Comparison of ENCODE assay signal across 9 cellular contexts in the genomic region with DNA sequence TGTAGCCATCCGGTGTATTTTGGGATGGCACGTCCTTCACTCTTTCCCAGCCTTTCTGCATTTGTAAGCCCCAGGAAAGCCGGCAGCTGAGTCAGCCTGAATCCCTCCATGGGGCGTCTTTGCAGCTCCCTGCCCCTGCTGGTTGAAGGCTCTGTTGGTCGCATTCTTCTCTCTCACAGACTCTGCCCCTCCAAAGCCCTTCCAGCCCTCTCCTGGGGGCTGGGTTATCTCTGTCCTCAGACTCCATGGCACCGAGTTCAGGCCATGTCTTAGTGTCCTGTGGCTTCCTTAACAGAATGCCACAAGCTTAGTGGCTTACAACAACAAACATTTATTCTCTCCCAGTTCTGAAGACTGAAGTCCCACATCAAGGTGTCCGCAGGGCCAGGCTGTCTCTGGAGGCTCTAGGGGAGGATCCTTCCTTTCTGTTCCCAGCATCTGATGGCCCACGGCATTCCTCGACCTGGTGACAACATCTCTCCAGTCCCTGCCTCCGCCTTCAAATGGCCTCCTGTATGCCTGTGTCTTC.
DNase-seq lines count a peak whose midpoint lies in the region; ATAC-seq lines count a peak whose summit lies in the region.
"Had no signal": no experiment of that assay in that cellular context is flagged by ENCODE, and none has a peak within 500 bp of the region (broad histone marks: within the 10 kb centered on the region; RNA-seq: fewer than 3 reads in every experiment).

No MANE protein-coding gene starts in this region.

- H3K27me3 Mint-ChIP-seq in activated naive CD4-positive, alpha-beta T cell treated with anti-CD3 and anti-CD28 coated beads, Interleukin-2, amount 50 U/mL, for 24 hours = no peaks in the 10 kb centered on the region
- no peaks in the 10 kb centered on the region for H3K27me3 Mint-ChIP-seq in activated naive CD8-positive, alpha-beta T cell
- no peaks in the 10 kb centered on the region for H3K27me3 Mint-ChIP-seq in stimulated activated memory B cell treated with anti-CD40 and anti-IgM and Interleukin-4, amounts not matched to agents 10 μg/mL and 1 μg/mL and 100 μg/mL, for 72 hours

- peak overlapping the region; percentile 57 for H3K4me3 ChIP-seq in iPS-18a (ENCODE audit: low read length)

- no peaks in the 10 kb centered on the region for H3K27me3 ChIP-seq in iPS-18a (ENCODE audit: control insufficient read depth, insufficient read depth, low read length)
- H3K27me3 ChIP-seq: foreskin keratinocyte had no signal

- peaks cover 3% of the 10 kb centered on the region for H3K36me3 Mint-ChIP-seq in activated naive CD4-positive, alpha-beta T cell treated with anti-CD3 and anti-CD28 coated beads, Interleukin-2, amount 50 U/mL, for 24 hours
- no peaks in the 10 kb centered on the region for H3K36me3 Mint-ChIP-seq in activated naive CD8-positive, alpha-beta T cell
- peaks cover 5% of the 10 kb centered on the region for H3K36me3 Mint-ChIP-seq in stimulated activated memory B cell treated with anti-CD40 and anti-IgM and Interleukin-4, amounts not matched to agents 10 μg/mL and 1 μg/mL and 100 μg/mL, for 72 hours

- no peaks in the 10 kb centered on the region for H3K9me3 Mint-ChIP-seq in activated naive CD4-positive, alpha-beta T cell treated with anti-CD3 and anti-CD28 coated beads, Interleukin-2, amount 50 U/mL, for 24 hours
- no peaks in the 10 kb centered on the region for H3K9me3 Mint-ChIP-seq in activated naive CD8-positive, alpha-beta T cell (ENCODE audit: low read depth)
- no peaks in the 10 kb centered on the region for H3K9me3 Mint-ChIP-seq in stimulated activated memory B cell treated with anti-CD40 and anti-IgM and Interleukin-4, amounts not matched to agents 10 μg/mL and 1 μg/mL and 100 μg/mL, for 72 hours

- no peaks in the 10 kb centered on the region for H3K36me3 ChIP-seq in iPS-18a (ENCODE audit: control insufficient read depth, low read depth, low read length)

- H3K4me1 ChIP-seq in iPS-18a (ENCODE audit: control insufficient read depth, low read depth, low read length) = peaks cover 56% of the 10 kb centered on the region

- peak overlapping the region; percentile 92 for H3K27ac ChIP-seq in iPS-18a (ENCODE audit: low read length)
- H3K27ac ChIP-seq: foreskin keratinocyte had no signal

- H3K27ac Mint-ChIP-seq in activated naive CD4-positive, alpha-beta T cell treated with anti-CD3 and anti-CD28 coated beads, Interleukin-2, amount 50 U/mL, for 24 hours = peak overlapping the region; percentile 96
- H3K27ac Mint-ChIP-seq in activated naive CD8-positive, alpha-beta T cell = peak overlapping the region; percentile 92
- peak overlapping the region; percentile 56 for H3K27ac Mint-ChIP-seq in stimulated activated memory B cell treated with anti-CD40 and anti-IgM and Interleukin-4, amounts not matched to agents 10 μg/mL and 1 μg/mL and 100 μg/mL, for 72 hours

- ATAC-seq in stimulated activated memory B cell treated with anti-CD40 and anti-IgM and Interleukin-4, amounts not matched to agents 10 μg/mL and 1 μg/mL and 100 μg/mL, for 72 hours = no peak
- ATAC-seq in HG02852 (IDR thresholded peaks at IDR 0.05; ENCODE audit: unreplicated experiment) = no peak
- ATAC-seq: foreskin keratinocyte had no signal

- H3K4me3 Mint-ChIP-seq in activated naive CD4-positive, alpha-beta T cell treated with anti-CD3 and anti-CD28 coated beads, Interleukin-2, amount 50 U/mL, for 24 hours = peak overlapping the region; percentile 85
- H3K4me3 Mint-ChIP-seq in activated naive CD8-positive, alpha-beta T cell = peak overlapping the region; percentile 83
- no peak overlapping the region for H3K4me3 Mint-ChIP-seq in stimulated activated memory B cell treated with anti-CD40 and anti-IgM and Interleukin-4, amounts not matched to agents 10 μg/mL and 1 μg/mL and 100 μg/mL, for 72 hours

- H3K4me1 Mint-ChIP-seq in activated naive CD4-positive, alpha-beta T cell treated with anti-CD3 and anti-CD28 coated beads, Interleukin-2, amount 50 U/mL, for 24 hours = peaks cover 94% of the 10 kb centered on the region
- peaks cover 73% of the 10 kb centered on the region for H3K4me1 Mint-ChIP-seq in activated naive CD8-positive, alpha-beta T cell (ENCODE audit: low read depth)
- peaks cover 55% of the 10 kb centered on the region for H3K4me1 Mint-ChIP-seq in stimulated activated memory B cell treated with anti-CD40 and anti-IgM and Interleukin-4, amounts not matched to agents 10 μg/mL and 1 μg/mL and 100 μg/mL, for 72 hours

- DNase-seq in activated naive CD4-positive, alpha-beta T cell (lab: John Stamatoyannopoulos, UW) = no peak
- DNase-seq in activated gamma-delta T cell (lab: John Stamatoyannopoulos, UW) (no peak), kidney tubule cell (ENCODE audit: low spot score) (no peak)
- DNase-seq: foreskin keratinocyte had no signal

- H3K9ac ChIP-seq in iPS-18a (ENCODE audit: low read length) = peak overlapping the region; percentile 67

- no peaks in the 10 kb centered on the region for H3K9me3 ChIP-seq in iPS-18a (ENCODE audit: control insufficient read depth, low read depth, low read length)
